13 cellular contexts compared by ENCODE assay signal in the genomic region with DNA sequence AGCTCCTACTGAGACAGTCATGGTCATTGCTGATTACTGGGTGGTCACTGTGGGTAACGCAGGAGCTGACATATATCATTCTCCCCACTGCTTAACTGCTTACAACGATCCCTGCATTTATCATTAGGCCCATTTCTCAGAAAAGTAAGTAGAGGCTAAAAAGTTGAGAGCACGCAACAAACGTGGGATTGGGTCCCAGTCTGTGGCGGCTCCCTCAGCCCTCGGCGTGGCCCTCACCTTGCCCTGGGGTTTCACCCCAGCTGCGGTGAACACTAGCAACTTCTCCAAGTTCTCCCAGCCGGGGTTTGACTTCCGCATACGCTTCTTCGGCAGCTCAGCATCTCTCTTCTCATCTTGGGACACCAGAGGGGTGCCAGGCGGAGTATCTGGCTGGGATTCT. TPM values are rescaled to one million over a fixed set of nuclear protein-coding genes. Genes with fewer than 3 reads are reported as not detected.
DNase-seq lines count a peak whose midpoint lies in the region; ATAC-seq and TF ChIP-seq lines count a peak whose summit lies in the region.
"Had no signal": no experiment of that assay in that cellular context is flagged by ENCODE, and none has a peak within 500 bp of the region (broad histone marks: within the 10 kb centered on the region; RNA-seq: fewer than 3 reads in every experiment).

No MANE protein-coding gene starts in this region.

- POLR2A ChIA-PET in WTC11 (lab: Charles Lee), result interaction anchor here (0.7 to 1.8 kb wide), 9 partner anchors 8 to 1598 kb away, joined by 3 to 10 read pairs (median 6); partner anchors contain the start of genes AKT1S1, ATF5, FUZ and NUP62

- H3K27ac Mint-ChIP-seq in WTC11, result peak overlapping the region; percentile 67
- peak overlapping the region in 1 of 2 donors; percentile 63 for H3K27ac Mint-ChIP-seq in stimulated activated naive CD8-positive, alpha-beta T cell treated with anti-CD3 and anti-CD28 coated beads, Interleukin-15, amount 100 ng/mL, for 72 hours

- TF ChIP-seq RAD21 in neural cell (conservative IDR thresholded peaks at IDR 0.05), result no peak

- peaks cover 22 to 68% (median 58%) of the 10 kb centered on the region in 11 experiments; a peak in 21 of 22 replicates for H4K20me1 ChIP-seq in BLaER1 treated with 17β-estradiol and CSF1 and Interleukin-3, amounts not matched to agents 10 nM and 100 nM
- no peaks in the 10 kb centered on the region for H4K20me1 ChIP-seq in neural cell (ENCODE audit: insufficient read depth)
- H4K20me1 ChIP-seq in MM.1S (ENCODE audit: insufficient read depth, low read length), result no peaks in the 10 kb centered on the region

- H3K4me1 Mint-ChIP-seq in WTC11, result peaks cover 32% of the 10 kb centered on the region
- peaks cover 43% of the 10 kb centered on the region for H3K4me1 Mint-ChIP-seq in stimulated activated naive CD8-positive, alpha-beta T cell treated with anti-CD3 and anti-CD28 coated beads, Interleukin-15, amount 100 ng/mL, for 72 hours

- H2AFZ ChIP-seq in neural cell (ENCODE audit: low read depth, low read length) (no peak overlapping the region), MM.1S (ENCODE audit: low read length) (no peak overlapping the region)

- no peaks in the 10 kb centered on the region for H3K27me3 Mint-ChIP-seq in WTC11 (ENCODE audit: low read depth)
- H3K27me3 Mint-ChIP-seq in stimulated activated naive CD8-positive, alpha-beta T cell treated with anti-CD3 and anti-CD28 coated beads, Interleukin-15, amount 100 ng/mL, for 72 hours, result no peaks in the 10 kb centered on the region
- H3K27me3 Mint-ChIP-seq: activated naive CD4-positive, alpha-beta T cell treated with anti-CD3 and anti-CD28 coated beads, Interleukin-2, amount 50 U/mL, for 24 hours; CD4-positive, alpha-beta memory T cell had no signal

- CTCF ChIA-PET in WTC11 (lab: Charles Lee), result interaction anchor here (0.6 to 2.6 kb wide), 9 partner anchors 11 to 1359 kb away, joined by 3 to 12 read pairs (median 4); partner anchors contain the start of gene PTOV1

- H3K4me3 Mint-ChIP-seq in WTC11, result no peak overlapping the region
- H3K4me3 Mint-ChIP-seq in stimulated activated naive CD8-positive, alpha-beta T cell treated with anti-CD3 and anti-CD28 coated beads, Interleukin-15, amount 100 ng/mL, for 72 hours, result no peak overlapping the region

- peaks cover 37 to 52% (median 46%) of the 10 kb centered on the region in 10 experiments for H3K4me1 ChIP-seq in BLaER1 treated with 17β-estradiol and CSF1 and Interleukin-3, amounts not matched to agents 10 nM and 100 nM
- H3K4me1 ChIP-seq in MM.1S (ENCODE audit: low read length), result peaks cover 18% of the 10 kb centered on the region

- no peak for ATAC-seq in WTC11
- no peak for ATAC-seq in HG02884 (IDR thresholded peaks at IDR 0.05; ENCODE audit: unreplicated experiment)
- ATAC-seq in stimulated activated naive CD8-positive, alpha-beta T cell treated with anti-CD3 and anti-CD28 coated beads, Interleukin-15, amount 100 ng/mL, for 72 hours, result no peak

- H3K79me2 ChIP-seq in neural cell (replicated peaks; ENCODE audit: insufficient read depth, low read length) (peaks cover 22% of the 10 kb centered on the region), MM.1S (ENCODE audit: low read length) (peaks cover 41% of the 10 kb centered on the region)

- H3K9me2 ChIP-seq in neural cell (ENCODE audit: insufficient read depth, low read length), result no peaks in the 10 kb centered on the region
- H3K9me2 ChIP-seq in MM.1S (replicated peaks; ENCODE audit: insufficient read depth, low read length), result no peaks in the 10 kb centered on the region

- no peaks in the 10 kb centered on the region for H3K27me3 ChIP-seq in BLaER1 treated with 17β-estradiol and CSF1 and Interleukin-3, amounts not matched to agents 10 nM and 100 nM
- H3K27me3 ChIP-seq in HL-60 (ENCODE audit: insufficient read depth, poor library complexity, severe bottlenecking), result no peaks in the 10 kb centered on the region
- H3K27me3 ChIP-seq in neural cell (ENCODE audit: insufficient read depth, low read depth, low read length), result no peaks in the 10 kb centered on the region
- H3K27me3 ChIP-seq in MM.1S (replicated peaks; ENCODE audit: insufficient read depth, low read length), result no peaks in the 10 kb centered on the region

- DNase-seq in HL-60 (ENCODE audit: low read depth in 1 of 2, low spot score in 1 of 2) (peak in 1 of 2 experiments; percentile 84), WTC11 (ENCODE audit: low spot score) (no peak), NCI-H2081 treated with DMSO at 0.1 percent for 48 hours (lab: John Stamatoyannopoulos, UW) (no peak), MM.1S (no peak)
- DNase-seq in stimulated activated naive CD8-positive, alpha-beta T cell treated with anti-CD3 and anti-CD28 coated beads, Interleukin-15, amount 100 ng/mL, for 72 hours, result no peak
- DNase-seq: GF-D8, T-helper 9 cell had no signal

- H3K4me2 ChIP-seq in BLaER1 treated with 17β-estradiol and CSF1 and Interleukin-3, amounts not matched to agents 10 nM and 100 nM, result peak overlapping the region; percentile 75 to 99 (median 97)
- no peak overlapping the region for H3K4me2 ChIP-seq in neural cell (ENCODE audit: low read length)
- H3K4me2 ChIP-seq in MM.1S (ENCODE audit: low read depth, low read length), result no peak overlapping the region

- peaks cover 26% of the 10 kb centered on the region for H3K36me3 Mint-ChIP-seq in WTC11

- H3K9ac ChIP-seq in BLaER1 treated with 17β-estradiol and CSF1 and Interleukin-3, amounts not matched to agents 10 nM and 100 nM, result peak overlapping the region in 4 of 11 experiments; percentile 11 to 86 (median 52); a peak in 6 of 22 replicates
- no peak overlapping the region for H3K9ac ChIP-seq in neural cell (ENCODE audit: low read length)
- no peak overlapping the region for H3K9ac ChIP-seq in MM.1S (ENCODE audit: low read length)

- TF ChIP-seq CTCF in HL-60 (IDR thresholded peaks at IDR 0.05; ENCODE audit: insufficient read depth, low read length), result no peak
- no peak for TF ChIP-seq CTCF in WTC11 (IDR thresholded peaks at IDR 0.05)
- TF ChIP-seq CTCF in neural cell (IDR thresholded peaks at IDR 0.05; ENCODE audit: poor library complexity, severe bottlenecking), result no peak
- TF ChIP-seq CTCF in MM.1S (IDR thresholded peaks at IDR 0.05; ENCODE audit: low read length), result no peak

- H3K27ac ChIP-seq in BLaER1 treated with 17β-estradiol and CSF1 and Interleukin-3, amounts not matched to agents 10 nM and 100 nM, result peak overlapping the region in 6 of 11 experiments; percentile 8 to 33 (median 20); a peak in 6 of 22 replicates
- H3K27ac ChIP-seq in HL-60 (replicated peaks) (peak overlapping the region; percentile 21), neural cell (ENCODE audit: low read length) (no peak overlapping the region), MM.1S (ENCODE audit: low read length) (no peak overlapping the region)
- H3K27ac ChIP-seq: prostate gland had no signal

- peaks cover 46 to 53% (median 48%) of the 10 kb centered on the region in 11 experiments for H3K36me3 ChIP-seq in BLaER1 treated with 17β-estradiol and CSF1 and Interleukin-3, amounts not matched to agents 10 nM and 100 nM
- H3K36me3 ChIP-seq in neural cell (ENCODE audit: insufficient read depth, low read length) (no peaks in the 10 kb centered on the region), MM.1S (replicated peaks; ENCODE audit: insufficient read depth, low read length) (peaks cover 7% of the 10 kb centered on the region)

- no peaks in the 10 kb centered on the region for H3F3A ChIP-seq in neural cell (ENCODE audit: insufficient read depth, low read length, poor library complexity, severe bottlenecking)
- H3F3A ChIP-seq in MM.1S (ENCODE audit: insufficient read depth, low read length), result peaks cover 26% of the 10 kb centered on the region

- H3K9me3 ChIP-seq in BLaER1 treated with 17β-estradiol and CSF1 and Interleukin-3, amounts not matched to agents 10 nM and 100 nM (replicated peaks in 1 of 11), result no peaks in the 10 kb centered on the region
- H3K9me3 ChIP-seq in neural cell (ENCODE audit: low read length) (no peaks in the 10 kb centered on the region), MM.1S (replicated peaks; ENCODE audit: insufficient read depth, low read length) (no peaks in the 10 kb centered on the region)
- H3K9me3 ChIP-seq: prostate gland had no signal

- H3K9me3 Mint-ChIP-seq in WTC11, result peaks cover 3% of the 10 kb centered on the region; the same call in 1 of the 2 replicates
- no peaks in the 10 kb centered on the region for H3K9me3 Mint-ChIP-seq in stimulated activated naive CD8-positive, alpha-beta T cell treated with anti-CD3 and anti-CD28 coated beads, Interleukin-15, amount 100 ng/mL, for 72 hours
- H3K9me3 Mint-ChIP-seq: activated naive CD4-positive, alpha-beta T cell treated with anti-CD3 and anti-CD28 coated beads, Interleukin-2, amount 50 U/mL, for 24 hours had no signal

- TF ChIP-seq EP300 in neural cell (conservative IDR thresholded peaks at IDR 0.05; ENCODE audit: poor library complexity, severe bottlenecking), result no peak

- H3K4me3 ChIP-seq in BLaER1 treated with 17β-estradiol and CSF1 and Interleukin-3, amounts not matched to agents 10 nM and 100 nM, result peak overlapping the region in 7 of 10 experiments; percentile 80 to 97 (median 89); a peak in 12 of 20 replicates
- peak overlapping the region; percentile 28 for H3K4me3 ChIP-seq in HL-60 (replicated peaks; ENCODE audit: insufficient read depth, low read length)
- peak overlapping the region; percentile 77 for H3K4me3 ChIP-seq in neural cell (ENCODE audit: low read length)
- no peak overlapping the region for H3K4me3 ChIP-seq in MM.1S (ENCODE audit: low read length)
- H3K4me3 ChIP-seq: prostate gland had no signal

TF ChIP-seq in WTC11, 78 proteins besides CTCF, POLR2A, EP300 and RAD21 (continues in another document):
- no peak for TF ChIP-seq TP53 (CRISPR knock-in tag; IDR thresholded peaks at IDR 0.05)

TF ChIP-seq in neural cell, 6 proteins besides CTCF, POLR2A, EP300 and RAD21 (continues in another document):
- no peak for TF ChIP-seq SMC3 (conservative IDR thresholded peaks at IDR 0.05; ENCODE audit: poor library complexity)

RNA-seq across cellular contexts. Expression of gene PNKP, which starts 2.5 kb away (rescaled TPM):
- 133 to 146 TPM (median 142 TPM) in 3 replicates for total RNA-seq in WTC11 (2021)
- polyA plus RNA-seq in neural cell, result 43.1 and 43.6 TPM in 2 replicates
- 25.8 and 33.6 TPM in 2 replicates for polyA minus RNA-seq in neural cell

RNA-seq across cellular contexts. Expression of gene AKT1S1, which starts 12.3 kb away (rescaled TPM):
- total RNA-seq in WTC11 (2021), result 41.9 to 47.8 TPM (median 46.5 TPM) in 3 replicates
- polyA plus RNA-seq in neural cell, result 4.8 and 7.4 TPM in 2 replicates
- polyA minus RNA-seq in neural cell, result 5.4 and 6.8 TPM in 2 replicates

RNA-seq across cellular contexts. Expression of gene TBC1D17, which starts 12.6 kb away (rescaled TPM):
- 44.4 to 52.8 TPM (median 46.7 TPM) in 3 replicates for total RNA-seq in WTC11 (2021)
- 13.1 and 13.2 TPM in 2 replicates for polyA plus RNA-seq in neural cell
- 9.3 and 10.5 TPM in 2 replicates for polyA minus RNA-seq in neural cell

RNA-seq across cellular contexts. Expression of gene PTOV1, which starts 13.9 kb away (rescaled TPM):
- total RNA-seq in WTC11 (2021), result 296 to 316 TPM (median 306 TPM) in 3 replicates
- polyA plus RNA-seq in neural cell, result 199 and 288 TPM in 2 replicates
- polyA minus RNA-seq in neural cell, result 122 and 133 TPM in 2 replicates

RNA-seq across cellular contexts. Expression of gene IL4I1, which starts 31.8 kb away (rescaled TPM):
- 0.83 to 1.4 TPM (median 0.99 TPM) in 3 replicates for total RNA-seq in WTC11 (2021)
- polyA plus RNA-seq in neural cell, result not detected in 2 replicates
- not detected in 2 replicates for polyA minus RNA-seq in neural cell

Comparison
In these comparisons a context has a peak if more than half of its experiments do, and no peak if none do; other contexts are left out.
1. H3K27ac ChIP-seq: peak in BLaER1 treated with 17β-estradiol and CSF1 and Interleukin-3, amounts not matched to agents 10 nM and 100 nM (6 of 11) and HL-60 (single experiment); none in neural cell (single experiment) and MM.1S (single experiment).
2. H3K4me2 ChIP-seq: peak in BLaER1 treated with 17β-estradiol and CSF1 and Interleukin-3, amounts not matched to agents 10 nM and 100 nM (11 of 11); none in neural cell (single experiment) and MM.1S (single experiment).